In genomic region chr3:141986548-141987107, GRCh38 we compare ENCODE assay signal across 20 cellular contexts.
DNase-seq lines count a peak whose midpoint lies in the region; ATAC-seq, FAIRE-seq and TF ChIP-seq lines count a peak whose summit lies in the region.
"Had no signal": no experiment of that assay in that cellular context is flagged by ENCODE, and none has a peak within 500 bp of the region (broad histone marks: within the 10 kb centered on the region; RNA-seq: fewer than 3 reads in every experiment).

No MANE protein-coding gene starts in this region.

- H3K56ac ChIP-seq in IMR-90 (ENCODE audit: extremely low read depth, insufficient read depth, low read length): no peak overlapping the region

- no peak overlapping the region for H4K8ac ChIP-seq in IMR-90 (ENCODE audit: low read depth in 2 of 2, low read length in 2 of 2)

- H4K20me1 ChIP-seq in IMR-90 (ENCODE audit: insufficient read depth, low read length) (no peaks in the 10 kb centered on the region), GM12878 (ENCODE audit: control insufficient read depth, insufficient read depth) (no peaks in the 10 kb centered on the region)
- H4K20me1 ChIP-seq: BLaER1 had no signal

- no TSS peak for BruUV-seq in IMR-90 (replicated peaks; lab: Mats Ljungman, UMichigan)
- BruUV-seq in GM12878 (replicated peaks; lab: Mats Ljungman, UMichigan): TSS peak; percentile 35

- no peak overlapping the region for H2BK120ac ChIP-seq in IMR-90 (ENCODE audit: low read depth, low read length)

- no peaks in the 10 kb centered on the region for H3K79me1 ChIP-seq in IMR-90 (ENCODE audit: low read depth in 1 of 2, low read length in 2 of 2)

- H3K27ac Mint-ChIP-seq in activated CD4-positive, alpha-beta T cell treated with anti-CD3 and anti-CD28 coated beads, Interleukin-2, amount 10 ng/mL, durations not matched to agents 24 days and 14 days: no peak overlapping the region
- no peak overlapping the region for H3K27ac Mint-ChIP-seq in activated CD4-positive, alpha-beta T cell treated with anti-CD3 and anti-CD28 coated beads for 36 hours
- peak overlapping the region; percentile 25 for H3K27ac Mint-ChIP-seq in nephron progenitor cell
- H3K27ac Mint-ChIP-seq: CD14-positive monocyte had no signal

- CTCF ChIA-PET in activated CD4-positive, alpha-beta T cell treated with anti-CD3 and anti-CD28 coated beads for 36 hours (lab: Charles Lee): no interaction called here
- CTCF ChIA-PET in IMR-90 (lab: Yijun Ruan, JAX): no interaction called here
- CTCF ChIA-PET in GM12878 (lab: Yijun Ruan, JAX): no interaction called here

- H3K79me2 ChIP-seq in GM12878 (ENCODE audit: control insufficient read depth, insufficient read depth, low read length): no peaks in the 10 kb centered on the region

- no peak for TF ChIP-seq EP300 in GM12878 (IDR thresholded peaks at IDR 0.05; ENCODE audit: borderline replicate concordance in 1 of 2, control insufficient read depth in 1 of 2, low read depth in 2 of 2, low read length in 2 of 2)

- RAD21 ChIA-PET in GM12878 (lab: Charles Lee; ENCODE audit: unreplicated experiment): no interaction called here

- H3K9ac ChIP-seq in IMR-90 (ENCODE audit: low read depth, low read length) (no peak overlapping the region), GM12878 (ENCODE audit: control insufficient read depth, insufficient read depth, low read length) (no peak overlapping the region)
- H3K9ac ChIP-seq: BLaER1, GM23248 had no signal

- dilution Hi-C loops in IMR-90 (cut with HindIII; ENCODE audit: low sequenced_read_pairs, unreplicated experiment): no loop called here

- no peak for TF ChIP-seq POLR2A in IMR-90 (IDR thresholded peaks at IDR 0.05; ENCODE audit: low read depth, low read length)
- no peak for TF ChIP-seq POLR2A in GM12878 (IDR thresholded peaks at IDR 0.05; ENCODE audit: low read depth, low read length)

- no peaks in the 10 kb centered on the region for H3K4me1 Mint-ChIP-seq in activated CD4-positive, alpha-beta T cell treated with anti-CD3 and anti-CD28 coated beads, Interleukin-2, amount 10 ng/mL, durations not matched to agents 24 days and 14 days
- H3K4me1 Mint-ChIP-seq in activated CD4-positive, alpha-beta T cell treated with anti-CD3 and anti-CD28 coated beads for 36 hours: no peaks in the 10 kb centered on the region
- H3K4me1 Mint-ChIP-seq in nephron progenitor cell: no peaks in the 10 kb centered on the region
- H3K4me1 Mint-ChIP-seq: CD4-positive, alpha-beta memory T cell had no signal

- H3K27ac ChIP-seq in IMR-90 (ENCODE audit: insufficient read depth, low read length) (no peak overlapping the region), GM12878 (ENCODE audit: control insufficient read depth, insufficient read depth) (no peak overlapping the region)
- H3K27ac ChIP-seq: 22Rv1, BLaER1, GM23248, HL-60 had no signal

- H4K91ac ChIP-seq in IMR-90 (ENCODE audit: insufficient read depth, low read depth, low read length): no peak overlapping the region

- no peak overlapping the region for H2AFZ ChIP-seq in IMR-90 (replicated peaks; ENCODE audit: low read length, poor library complexity)
- no peak overlapping the region for H2AFZ ChIP-seq in GM12878 (ENCODE audit: control insufficient read depth, low read depth, low read length)
- H2AFZ ChIP-seq: GM23248 had no signal

- H3K9me3 Mint-ChIP-seq in activated CD4-positive, alpha-beta T cell treated with anti-CD3 and anti-CD28 coated beads, Interleukin-2, amount 10 ng/mL, durations not matched to agents 24 days and 14 days: peaks cover 6% of the 10 kb centered on the region
- H3K9me3 Mint-ChIP-seq in activated CD4-positive, alpha-beta T cell treated with anti-CD3 and anti-CD28 coated beads for 36 hours (ENCODE audit: low read depth): no peaks in the 10 kb centered on the region
- no peaks in the 10 kb centered on the region for H3K9me3 Mint-ChIP-seq in nephron progenitor cell
- H3K9me3 Mint-ChIP-seq: CD4-positive, alpha-beta memory T cell had no signal

- no peak for FAIRE-seq in GM12878 (lab: Jason Lieb, UNC)
- FAIRE-seq: GM19239 had no signal

- no peaks in the 10 kb centered on the region for H3K27me3 ChIP-seq in IMR-90 (ENCODE audit: control insufficient read depth, insufficient read depth, low read length)
- no peaks in the 10 kb centered on the region for H3K27me3 ChIP-seq in GM12878 (replicated peaks in 1 of 2; ENCODE audit: control insufficient read depth in 2 of 2, insufficient read depth in 2 of 2, low read length in 1 of 2)
- H3K27me3 ChIP-seq: BLaER1 had no signal

- H3K36me3 Mint-ChIP-seq in activated CD4-positive, alpha-beta T cell treated with anti-CD3 and anti-CD28 coated beads, Interleukin-2, amount 10 ng/mL, durations not matched to agents 24 days and 14 days (ENCODE audit: low read depth): peaks cover 3% of the 10 kb centered on the region
- H3K36me3 Mint-ChIP-seq in activated CD4-positive, alpha-beta T cell treated with anti-CD3 and anti-CD28 coated beads for 36 hours (ENCODE audit: low read depth): peaks cover 2% of the 10 kb centered on the region
- H3K36me3 Mint-ChIP-seq in nephron progenitor cell (ENCODE audit: low read depth): peaks cover 67% of the 10 kb centered on the region

- H4K5ac ChIP-seq in IMR-90 (ENCODE audit: low read depth, low read length): no peak overlapping the region

- H3K9me3 ChIP-seq in IMR-90 (ENCODE audit: control insufficient read depth, insufficient read depth, low read length) (no peaks in the 10 kb centered on the region), GM12878 (replicated peaks; ENCODE audit: control insufficient read depth, insufficient read depth, low read length) (no peaks in the 10 kb centered on the region)
- H3K9me3 ChIP-seq: BLaER1 had no signal

- H3K9me1 ChIP-seq in IMR-90 (ENCODE audit: insufficient read depth, low read length): no peaks in the 10 kb centered on the region; the same call in 1 of the 2 replicates

- H2BK20ac ChIP-seq in IMR-90 (ENCODE audit: low read depth, low read length): no peak overlapping the region

- DNase-seq in activated CD4-positive, alpha-beta T cell treated with anti-CD3 and anti-CD28 coated beads, Interleukin-2, amount 10 ng/mL, durations not matched to agents 24 days and 14 days: peak; percentile 20
- no peak for DNase-seq in activated CD4-positive, alpha-beta T cell treated with anti-CD3 and anti-CD28 coated beads for 36 hours
- DNase-seq in IMR-90 (no peak), GM12878 (ENCODE audit: low read depth, low spot score) (no peak), nephron progenitor cell (no peak), NCI-H1417 treated with DMSO at 0.1 percent for 48 hours (lab: John Stamatoyannopoulos, UW) (no peak)
- no peak for DNase-seq in stimulated activated CD4-positive, alpha-beta T cell treated with anti-CD3 and anti-CD28 coated beads, Interleukin-2, amount 100 ng/mL, for 24 hours
- DNase-seq: CD4-positive, alpha-beta memory T cell; DMS153; DMS79; GDM1; GM23248; HCEC 1CT had no signal

- H3K4me2 ChIP-seq in IMR-90 (ENCODE audit: low read depth, low read length) (no peak overlapping the region), GM12878 (ENCODE audit: control insufficient read depth, insufficient read depth) (no peak overlapping the region)
- H3K4me2 ChIP-seq: BLaER1 had no signal

- H2BK15ac ChIP-seq in IMR-90 (ENCODE audit: low read depth, low read length): no peak overlapping the region

- SMC1A ChIA-PET in GM12878 (lab: Charles Lee; ENCODE audit: uncharacterized antibody, unreplicated experiment): no interaction called here

- H3K4ac ChIP-seq in IMR-90 (ENCODE audit: low read depth, low read length): no peak overlapping the region

- TF ChIP-seq RAD21 in IMR-90 (IDR thresholded peaks at IDR 0.05; ENCODE audit: low read length) (no peak), GM12878 (IDR thresholded peaks at IDR 0.05; ENCODE audit: insufficient read depth, low read depth, low read length) (no peak)

- no peaks in the 10 kb centered on the region for H3K4me1 ChIP-seq in IMR-90 (ENCODE audit: control insufficient read depth, insufficient read depth, low read length)
- no peaks in the 10 kb centered on the region for H3K4me1 ChIP-seq in GM12878 (ENCODE audit: control insufficient read depth, insufficient read depth, low read length)
- H3K4me1 ChIP-seq: BLaER1 had no signal

- no peak for ATAC-seq in activated CD4-positive, alpha-beta T cell treated with anti-CD3 and anti-CD28 coated beads for 36 hours
- ATAC-seq in IMR-90 (ENCODE audit: low read depth) (no peak), GM12878 (no peak), GM21526 (IDR thresholded peaks at IDR 0.05; ENCODE audit: low FRiP score, unreplicated experiment) (no peak)

- H3K36me3 ChIP-seq in IMR-90 (ENCODE audit: control insufficient read depth, insufficient read depth, low read length) (no peaks in the 10 kb centered on the region), GM12878 (ENCODE audit: control insufficient read depth in 2 of 2, insufficient read depth in 2 of 2, low read length in 1 of 2) (peaks cover 0 to 5% of the 10 kb centered on the region in 2 experiments; a peak in 1 of 4 replicates)

- H3K27me3 Mint-ChIP-seq in activated CD4-positive, alpha-beta T cell treated with anti-CD3 and anti-CD28 coated beads, Interleukin-2, amount 10 ng/mL, durations not matched to agents 24 days and 14 days: no peaks in the 10 kb centered on the region
- no peaks in the 10 kb centered on the region for H3K27me3 Mint-ChIP-seq in activated CD4-positive, alpha-beta T cell treated with anti-CD3 and anti-CD28 coated beads for 36 hours
- H3K27me3 Mint-ChIP-seq in nephron progenitor cell (ENCODE audit: low read depth, poor library complexity): no peaks in the 10 kb centered on the region
- H3K27me3 Mint-ChIP-seq: CD4-positive, alpha-beta memory T cell; IgD-negative memory B cell had no signal

- H3K4me3 Mint-ChIP-seq in activated CD4-positive, alpha-beta T cell treated with anti-CD3 and anti-CD28 coated beads, Interleukin-2, amount 10 ng/mL, durations not matched to agents 24 days and 14 days: no peak overlapping the region
- H3K4me3 Mint-ChIP-seq in activated CD4-positive, alpha-beta T cell treated with anti-CD3 and anti-CD28 coated beads for 36 hours: no peak overlapping the region
- H3K4me3 Mint-ChIP-seq in nephron progenitor cell: no peak overlapping the region
- H3K4me3 Mint-ChIP-seq: CD14-positive monocyte, IgD-negative memory B cell had no signal

- TF ChIP-seq CTCF in IMR-90 (conservative IDR thresholded peaks at IDR 0.05; ENCODE audit: low read depth, low read length) (no peak), GM12878 (IDR thresholded peaks at IDR 0.05 in 2 of 3, conservative IDR thresholded peaks at IDR 0.05 in 1 of 3; ENCODE audit: control insufficient read depth in 2 of 3, extremely low read depth in 1 of 3, insufficient read depth in 1 of 3, low read depth in 3 of 3, low read length in 3 of 3) (no peak), nephron progenitor cell (IDR thresholded peaks at IDR 0.05) (no peak)

- no peak overlapping the region for H3K14ac ChIP-seq in IMR-90 (replicated peaks; ENCODE audit: low read depth, low read length)

- POLR2A ChIA-PET in activated CD4-positive, alpha-beta T cell treated with anti-CD3 and anti-CD28 coated beads for 36 hours (lab: Charles Lee): no interaction called here
- POLR2A ChIA-PET in IMR-90 (lab: Charles Lee; ENCODE audit: unreplicated experiment) (interaction anchor here (0.6 kb wide), 1 partner anchor 8 kb away, joined by 4 read pairs; no protein-coding TSS in a partner anchor), GM12878 (lab: Charles Lee) (interaction anchor here (0.6 kb wide), 1 partner anchor 35 kb away, joined by 3 read pairs; no protein-coding TSS in a partner anchor)

- H3K23ac ChIP-seq in IMR-90 (ENCODE audit: low read depth, low read length): no peak overlapping the region

- intact Hi-C loops in activated CD4-positive, alpha-beta T cell treated with anti-CD3 and anti-CD28 coated beads, Interleukin-2, amount 10 ng/mL, durations not matched to agents 24 days and 14 days (cut with micrococcal nuclease): no loop called here
- intact Hi-C loops in activated CD4-positive, alpha-beta T cell treated with anti-CD3 and anti-CD28 coated beads for 36 hours (cut with DNase I, micrococcal nuclease): no loop called here
- intact Hi-C loops in IMR-90 (cut with micrococcal nuclease) (no loop called here), GM12878 (cut with micrococcal nuclease; ENCODE audit: unreplicated experiment) (no loop called here)

- H3K4me3 ChIP-seq in IMR-90 (ENCODE audit: insufficient read depth, low read depth, low read length): no peak overlapping the region
- H3K4me3 ChIP-seq in GM12878: no peak overlapping the region
- H3K4me3 ChIP-seq: BLaER1, GM23248 had no signal

- no CpG with 5 or more reads among the region's 2 CpGs for WGBS in IMR-90 (ENCODE audit: extremely low coverage in 2 of 2, insufficient read length in 1 of 2), 2 experiments
- 43% methylated on average over 2 of the region's 2 CpGs for WGBS in GM12878 (ENCODE audit: insufficient coverage, insufficient replicate concordance, low lambda C conversion rate, missing lambda C conversion rate)

- no peak overlapping the region for H3K18ac ChIP-seq in IMR-90 (ENCODE audit: low read depth, low read length)

- H2AK5ac ChIP-seq in IMR-90 (ENCODE audit: low read depth, low read length): no peak overlapping the region

- no peak overlapping the region for H2AK9ac ChIP-seq in IMR-90 (replicated peaks; ENCODE audit: low read depth, low read length, poor library complexity)

- in situ Hi-C loops in IMR-90 (cut with MboI; ENCODE audit: low sequenced_read_pairs): loop anchor here (25.0 kb wide), 1 partner anchor 399 kb away; no protein-coding TSS in a partner anchor
- in situ Hi-C loops in GM12878 (cut with MboI): no loop called here

- H2BK5ac ChIP-seq in IMR-90 (ENCODE audit: low read depth, low read length, poor library complexity, severe bottlenecking): no peak overlapping the region
